9 cellular contexts compared by ENCODE assay signal in genomic region chr5:32848120-32848519, GRCh38.
"Had no signal": no experiment of that assay in that cellular context is flagged by ENCODE, and none has a peak within 500 bp of the region (broad histone marks: within the 10 kb centered on the region; RNA-seq: fewer than 3 reads in every experiment).

No MANE protein-coding gene starts in this region.

- H3K4me1 Mint-ChIP-seq: IgD-negative memory B cell had no signal

- H2AFZ ChIP-seq: GM23248 had no signal

- DNase-seq: GM23248, GOT3, H7, Kasumi-1, KG1 had no signal

- ATAC-seq: HCT116 had no signal

- H3K27ac ChIP-seq: GM23248, HL-60 had no signal

- H3K9ac ChIP-seq: GM23248 had no signal

- H3K4me3 ChIP-seq: GM23248, HAP-1 had no signal

- H3K4me1 ChIP-seq: HAP-1 had no signal

- H3K9me3 ChIP-seq: HAP-1 had no signal

- H3K36me3 Mint-ChIP-seq: IgD-negative memory B cell had no signal

- H3K27ac Mint-ChIP-seq: IgD-negative memory B cell had no signal

- H3K4me3 Mint-ChIP-seq: IgD-negative memory B cell had no signal

- H3K27me3 Mint-ChIP-seq: IgD-negative memory B cell had no signal

- H3K36me3 ChIP-seq: HAP-1 had no signal
